Comparison of ENCODE assay signal across 8 cellular contexts in the genomic region with DNA sequence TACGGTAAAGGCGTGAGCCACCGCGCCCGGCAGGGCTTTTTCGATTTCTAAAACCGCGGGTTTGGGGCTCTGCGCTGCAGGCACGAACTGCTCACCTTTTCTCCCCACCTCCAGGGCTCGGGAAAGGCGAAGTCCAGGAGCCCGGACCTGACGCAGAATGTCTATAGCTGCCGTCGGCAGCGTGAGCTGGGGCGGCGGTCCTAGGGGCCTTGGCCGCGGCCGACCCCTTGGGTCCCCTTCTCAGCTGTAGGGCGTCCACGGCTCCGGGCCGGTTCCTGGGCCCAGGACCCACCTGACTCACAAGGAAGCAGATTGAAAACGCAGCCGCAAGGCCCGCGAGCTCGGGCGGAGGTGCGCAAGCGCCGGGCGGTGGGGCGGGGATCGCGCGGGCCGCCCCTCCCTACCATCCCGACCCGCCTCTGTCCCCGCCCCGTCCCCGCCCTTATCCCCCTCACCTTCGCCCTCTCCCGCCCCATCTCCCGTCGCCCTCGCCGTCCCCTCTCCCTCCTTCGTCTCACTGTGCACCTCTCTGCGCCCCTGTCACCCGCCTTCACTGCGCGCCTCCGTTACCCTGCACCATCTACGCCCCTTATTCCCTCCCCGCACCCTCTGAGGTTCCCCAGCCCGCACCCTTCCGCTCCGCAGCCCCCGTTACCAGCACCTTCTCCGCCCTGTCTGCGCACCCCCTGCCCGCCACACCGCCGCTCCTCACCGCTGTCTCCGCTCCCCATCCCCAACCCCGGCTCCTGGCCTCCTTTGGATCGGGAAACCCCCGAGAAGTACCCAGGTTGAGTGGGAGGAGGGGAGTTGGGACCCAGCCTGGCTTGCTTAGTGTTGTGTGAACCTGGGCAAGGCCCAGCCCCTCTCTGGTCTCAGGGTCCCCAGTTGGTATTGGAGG. TPM values are rescaled to one million over a fixed set of nuclear protein-coding genes. Genes with fewer than 3 reads are reported as not detected.
DNase-seq lines count a peak whose midpoint lies in the region; ATAC-seq and TF ChIP-seq lines count a peak whose summit lies in the region.

A gene with protein sequence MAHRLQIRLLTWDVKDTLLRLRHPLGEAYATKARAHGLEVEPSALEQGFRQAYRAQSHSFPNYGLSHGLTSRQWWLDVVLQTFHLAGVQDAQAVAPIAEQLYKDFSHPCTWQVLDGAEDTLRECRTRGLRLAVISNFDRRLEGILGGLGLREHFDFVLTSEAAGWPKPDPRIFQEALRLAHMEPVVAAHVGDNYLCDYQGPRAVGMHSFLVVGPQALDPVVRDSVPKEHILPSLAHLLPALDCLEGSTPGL (minus strand): TSS at position 353 of the 898 bp plus-strand sequence. CDS start 2,632 bp downstream, outside the sequence.

- no peak for TF ChIP-seq CTCF in fibroblast of the aortic adventitia (IDR thresholded peaks at IDR 0.05; ENCODE audit: insufficient read depth, low read length)
- no peak for TF ChIP-seq CTCF in nephron progenitor cell (IDR thresholded peaks at IDR 0.05)

- H3K4me3 ChIP-seq in fibroblast of the aortic adventitia (ENCODE audit: low read depth, low read length), result peak within 1 kb of the TSS; percentile 83

- no peaks in the 10 kb centered on the region for H3K27me3 Mint-ChIP-seq in nephron progenitor cell (ENCODE audit: low read depth, poor library complexity)
- H3K27me3 Mint-ChIP-seq in stimulated activated naive CD8-positive, alpha-beta T cell treated with anti-CD3 and anti-CD28 coated beads, Interleukin-15, amount 100 ng/mL, for 72 hours, result no peaks in the 10 kb centered on the region

- TF ChIP-seq EP300 in Ishikawa (IDR thresholded peaks at IDR 0.05; ENCODE audit: borderline replicate concordance), result no peak

- peak; percentile 75 for ATAC-seq in GM21529 (IDR thresholded peaks at IDR 0.05; ENCODE audit: unreplicated experiment)
- peak; percentile 92 for ATAC-seq in stimulated activated naive CD8-positive, alpha-beta T cell treated with anti-CD3 and anti-CD28 coated beads, Interleukin-15, amount 100 ng/mL, for 72 hours

- peaks cover 38% of the 10 kb centered on the region for H3K4me1 Mint-ChIP-seq in nephron progenitor cell
- H3K4me1 Mint-ChIP-seq in stimulated activated naive CD8-positive, alpha-beta T cell treated with anti-CD3 and anti-CD28 coated beads, Interleukin-15, amount 100 ng/mL, for 72 hours, result peaks cover 14% of the 10 kb centered on the region

- H3K9me3 Mint-ChIP-seq in nephron progenitor cell, result no peaks in the 10 kb centered on the region
- no peaks in the 10 kb centered on the region for H3K9me3 Mint-ChIP-seq in stimulated activated naive CD8-positive, alpha-beta T cell treated with anti-CD3 and anti-CD28 coated beads, Interleukin-15, amount 100 ng/mL, for 72 hours

- H3K27ac Mint-ChIP-seq in nephron progenitor cell, result no peak within 1 kb of the TSS
- H3K27ac Mint-ChIP-seq in stimulated activated naive CD8-positive, alpha-beta T cell treated with anti-CD3 and anti-CD28 coated beads, Interleukin-15, amount 100 ng/mL, for 72 hours, result peak within 1 kb of the TSS; percentile 74 to 94

- DNase-seq in DMS 273 (lab: John Stamatoyannopoulos, UW; ENCODE audit: unreplicated experiment), result peak; percentile 89
- peak; percentile 84 for DNase-seq in RPMI8226
- DNase-seq in activated effector memory CD4-positive, alpha-beta T cell treated with Interleukin-2 at 50 U/mL for 16 hours, result peak; percentile 69
- DNase-seq in fibroblast of the aortic adventitia (ENCODE audit: low read depth), result peak; percentile 57
- peak; percentile 81 for DNase-seq in nephron progenitor cell
- DNase-seq in stimulated activated naive CD8-positive, alpha-beta T cell treated with anti-CD3 and anti-CD28 coated beads, Interleukin-15, amount 100 ng/mL, for 72 hours, result peak; percentile 84 to 85

- H3K4me3 Mint-ChIP-seq in nephron progenitor cell, result peak within 1 kb of the TSS; percentile 87
- peak within 1 kb of the TSS; percentile 76 to 87 for H3K4me3 Mint-ChIP-seq in stimulated activated naive CD8-positive, alpha-beta T cell treated with anti-CD3 and anti-CD28 coated beads, Interleukin-15, amount 100 ng/mL, for 72 hours

- TF ChIP-seq RAD21 in Ishikawa (IDR thresholded peaks at IDR 0.05; ENCODE audit: low read depth), result no peak

- peaks cover 15% of the 10 kb centered on the region for H3K36me3 Mint-ChIP-seq in nephron progenitor cell (ENCODE audit: low read depth)

TF ChIP-seq in Ishikawa, 13 proteins besides CTCF, POLR2A, EP300 and RAD21:
- TF ChIP-seq, protein P1, sequence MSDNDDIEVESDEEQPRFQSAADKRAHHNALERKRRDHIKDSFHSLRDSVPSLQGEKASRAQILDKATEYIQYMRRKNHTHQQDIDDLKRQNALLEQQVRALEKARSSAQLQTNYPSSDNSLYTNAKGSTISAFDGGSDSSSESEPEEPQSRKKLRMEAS (IDR thresholded peaks at IDR 0.05), result peak; percentile 42
- TF ChIP-seq, protein P2, sequence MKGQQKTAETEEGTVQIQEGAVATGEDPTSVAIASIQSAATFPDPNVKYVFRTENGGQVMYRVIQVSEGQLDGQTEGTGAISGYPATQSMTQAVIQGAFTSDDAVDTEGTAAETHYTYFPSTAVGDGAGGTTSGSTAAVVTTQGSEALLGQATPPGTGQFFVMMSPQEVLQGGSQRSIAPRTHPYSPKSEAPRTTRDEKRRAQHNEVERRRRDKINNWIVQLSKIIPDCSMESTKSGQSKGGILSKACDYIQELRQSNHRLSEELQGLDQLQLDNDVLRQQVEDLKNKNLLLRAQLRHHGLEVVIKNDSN (IDR thresholded peaks at IDR 0.05), result peak; percentile 41; the same call in 1 of the 2 replicates
- TF ChIP-seq ZBTB7A (IDR thresholded peaks at IDR 0.05; ENCODE audit: low read depth), result peak; percentile 70
- TF ChIP-seq, protein P3, sequence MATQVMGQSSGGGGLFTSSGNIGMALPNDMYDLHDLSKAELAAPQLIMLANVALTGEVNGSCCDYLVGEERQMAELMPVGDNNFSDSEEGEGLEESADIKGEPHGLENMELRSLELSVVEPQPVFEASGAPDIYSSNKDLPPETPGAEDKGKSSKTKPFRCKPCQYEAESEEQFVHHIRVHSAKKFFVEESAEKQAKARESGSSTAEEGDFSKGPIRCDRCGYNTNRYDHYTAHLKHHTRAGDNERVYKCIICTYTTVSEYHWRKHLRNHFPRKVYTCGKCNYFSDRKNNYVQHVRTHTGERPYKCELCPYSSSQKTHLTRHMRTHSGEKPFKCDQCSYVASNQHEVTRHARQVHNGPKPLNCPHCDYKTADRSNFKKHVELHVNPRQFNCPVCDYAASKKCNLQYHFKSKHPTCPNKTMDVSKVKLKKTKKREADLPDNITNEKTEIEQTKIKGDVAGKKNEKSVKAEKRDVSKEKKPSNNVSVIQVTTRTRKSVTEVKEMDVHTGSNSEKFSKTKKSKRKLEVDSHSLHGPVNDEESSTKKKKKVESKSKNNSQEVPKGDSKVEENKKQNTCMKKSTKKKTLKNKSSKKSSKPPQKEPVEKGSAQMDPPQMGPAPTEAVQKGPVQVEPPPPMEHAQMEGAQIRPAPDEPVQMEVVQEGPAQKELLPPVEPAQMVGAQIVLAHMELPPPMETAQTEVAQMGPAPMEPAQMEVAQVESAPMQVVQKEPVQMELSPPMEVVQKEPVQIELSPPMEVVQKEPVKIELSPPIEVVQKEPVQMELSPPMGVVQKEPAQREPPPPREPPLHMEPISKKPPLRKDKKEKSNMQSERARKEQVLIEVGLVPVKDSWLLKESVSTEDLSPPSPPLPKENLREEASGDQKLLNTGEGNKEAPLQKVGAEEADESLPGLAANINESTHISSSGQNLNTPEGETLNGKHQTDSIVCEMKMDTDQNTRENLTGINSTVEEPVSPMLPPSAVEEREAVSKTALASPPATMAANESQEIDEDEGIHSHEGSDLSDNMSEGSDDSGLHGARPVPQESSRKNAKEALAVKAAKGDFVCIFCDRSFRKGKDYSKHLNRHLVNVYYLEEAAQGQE (IDR thresholded peaks at IDR 0.05; ENCODE audit: low read depth), result no peak
- no peak for TF ChIP-seq TCF12 (IDR thresholded peaks at IDR 0.05; ENCODE audit: low read depth)
- no peak for TF ChIP-seq CREB1 (IDR thresholded peaks at IDR 0.05; ENCODE audit: low read depth)
- TF ChIP-seq TAF1 (IDR thresholded peaks at IDR 0.05; ENCODE audit: low read depth), result peak; percentile 64; the same call in 1 of the 2 replicates

RNA-seq across cellular contexts. Expression of the gene that starts here (rescaled TPM):
- total RNA-seq in fibroblast of the aortic adventitia (ENCODE audit: low replicate concordance), result 7.8 and 9.5 TPM in 2 replicates

Comparison
In these comparisons a context has a peak if more than half of its experiments do, and no peak if none do; other contexts are left out.
1. Peak in every context shown above with its lines: DNase-seq, ATAC-seq and H3K4me3 ChIP-seq.